In genomic region chrX:3143043-3143799, GRCh38 we compare ENCODE assay signal across 9 cellular contexts.
DNase-seq lines count a peak whose midpoint lies in the region; ATAC-seq and TF ChIP-seq lines count a peak whose summit lies in the region.
"Had no signal": no experiment of that assay in that cellular context is flagged by ENCODE, and none has a peak within 500 bp of the region (broad histone marks: within the 10 kb centered on the region; RNA-seq: fewer than 3 reads in every experiment).

No MANE protein-coding gene starts in this region.

- peak in 1 of 2 donors; percentile 52 for ATAC-seq in CD4-positive, CD25-positive, alpha-beta regulatory T cell (ENCODE audit: low read depth in 2 of 2)
- peak; percentile 81 for ATAC-seq in GM19395 (IDR thresholded peaks at IDR 0.05; ENCODE audit: unreplicated experiment)
- no peak for ATAC-seq in left colon
- no peak for ATAC-seq in psoas muscle

- H3K79me2 ChIP-seq in mammary epithelial cell (ENCODE audit: insufficient read depth, low read length), result no peaks in the 10 kb centered on the region

- no peak overlapping the region for H3K4me2 ChIP-seq in mammary epithelial cell (ENCODE audit: insufficient read depth, low read depth, low read length)

- H3K9ac ChIP-seq in mammary epithelial cell (ENCODE audit: insufficient read depth, low read length), result no peak overlapping the region

- no peaks in the 10 kb centered on the region for H4K20me1 ChIP-seq in mammary epithelial cell (ENCODE audit: insufficient read depth, low read length)

- H3K4me3 Mint-ChIP-seq in CD4-positive, CD25-positive, alpha-beta regulatory T cell, result peak overlapping the region in 3 of 4 donors; percentile 27 to 77 (median 69)

- peaks cover 0 to 6% of the 10 kb centered on the region in 2 experiments for H3K9me3 ChIP-seq in CD4-positive, CD25-positive, alpha-beta regulatory T cell (ENCODE audit: control insufficient read depth in 2 of 2, low read length in 2 of 2)
- H3K9me3 ChIP-seq in mammary epithelial cell (replicated peaks; ENCODE audit: insufficient read depth, low read length) (peaks cover 11% of the 10 kb centered on the region), psoas muscle (no peaks in the 10 kb centered on the region)

- H3K27ac ChIP-seq in CD4-positive, CD25-positive, alpha-beta regulatory T cell (ENCODE audit: insufficient read depth, low read length, poor library complexity, severe bottlenecking), result peak overlapping the region; percentile 42
- no peak overlapping the region for H3K27ac ChIP-seq in mammary epithelial cell (ENCODE audit: insufficient read depth, low read depth, low read length)
- no peak overlapping the region for H3K27ac ChIP-seq in psoas muscle

- WGBS in mammary epithelial cell (ENCODE audit: low coverage, missing lambda C conversion rate), result 86% methylated on average over 4 of the region's 4 CpGs
- 51 to 55% (median 55%) methylated on average over 4 of the region's 4 CpGs for WGBS in psoas muscle, 3 donors

- H3K27me3 ChIP-seq in CD4-positive, CD25-positive, alpha-beta regulatory T cell (ENCODE audit: control insufficient read depth, insufficient read depth, low read length), result no peaks in the 10 kb centered on the region
- H3K27me3 ChIP-seq in mammary epithelial cell (ENCODE audit: insufficient read depth, low read length), result no peaks in the 10 kb centered on the region
- H3K27me3 ChIP-seq in psoas muscle (ENCODE audit: insufficient read depth in 3 of 3, low read length in 2 of 3), result no peaks in the 10 kb centered on the region

- no peaks in the 10 kb centered on the region for H3K36me3 Mint-ChIP-seq in CD4-positive, CD25-positive, alpha-beta regulatory T cell

- H3K27ac Mint-ChIP-seq in CD4-positive, CD25-positive, alpha-beta regulatory T cell, result peak overlapping the region; percentile 83 to 90 (median 90)

- H3K4me1 ChIP-seq in CD4-positive, CD25-positive, alpha-beta regulatory T cell (ENCODE audit: control insufficient read depth, insufficient read depth, low read length, poor library complexity, severe bottlenecking), result peaks cover 5% of the 10 kb centered on the region
- H3K4me1 ChIP-seq in mammary epithelial cell (ENCODE audit: insufficient read depth, low read length) (no peaks in the 10 kb centered on the region), psoas muscle (no peaks in the 10 kb centered on the region)

- H3K9me3 Mint-ChIP-seq in CD4-positive, CD25-positive, alpha-beta regulatory T cell, result peaks cover 0 to 48% (median 11%) of the 10 kb centered on the region in 7 donors

- no TSS peak for BruUV-seq in mammary epithelial cell (replicated peaks; lab: Mats Ljungman, UMichigan)

- in situ Hi-C loops in mammary epithelial cell (cut with MboI; ENCODE audit: low sequenced_read_pairs in 2 of 2), result no loop called here

- no peaks in the 10 kb centered on the region for H3K27me3 Mint-ChIP-seq in CD4-positive, CD25-positive, alpha-beta regulatory T cell

- CTCF ChIA-PET in mammary epithelial cell (lab: Charles Lee; ENCODE audit: low non-redundant PET), result no interaction called here

- peaks cover 5 to 35% (median 9%) of the 10 kb centered on the region in 4 donors for H3K4me1 Mint-ChIP-seq in CD4-positive, CD25-positive, alpha-beta regulatory T cell

- H2AFZ ChIP-seq in mammary epithelial cell (ENCODE audit: low read depth, low read length), result peak overlapping the region; percentile 71

- TF ChIP-seq CTCF in mammary epithelial cell (conservative IDR thresholded peaks at IDR 0.05 in 1 of 2, IDR thresholded peaks at IDR 0.05 in 1 of 2; ENCODE audit: extremely low read depth in 1 of 2, insufficient read depth in 1 of 2, low read depth in 1 of 2, low read length in 2 of 2), result no peak
- no peak for TF ChIP-seq CTCF in psoas muscle (IDR thresholded peaks at IDR 0.05)

- H3K36me3 ChIP-seq in CD4-positive, CD25-positive, alpha-beta regulatory T cell (ENCODE audit: control insufficient read depth, insufficient read depth, low read length), result no peaks in the 10 kb centered on the region
- H3K36me3 ChIP-seq in mammary epithelial cell (ENCODE audit: insufficient read depth, low read length) (no peaks in the 10 kb centered on the region), psoas muscle (ENCODE audit: insufficient read depth in 1 of 2, low read depth in 1 of 2) (no peaks in the 10 kb centered on the region)

- peak overlapping the region; percentile 28 for H3K4me3 ChIP-seq in CD4-positive, CD25-positive, alpha-beta regulatory T cell (ENCODE audit: low read depth, low read length)
- H3K4me3 ChIP-seq in mammary epithelial cell (replicated peaks in 1 of 3; ENCODE audit: insufficient read depth in 1 of 3, low read depth in 2 of 3, low read length in 3 of 3), result no peak overlapping the region
- no peak overlapping the region for H3K4me3 ChIP-seq in psoas muscle

- intact Hi-C loops in mammary epithelial cell (cut with micrococcal nuclease), result no loop called here
- intact Hi-C loops in left colon (cut with DNase I, micrococcal nuclease), result no loop called here
- intact Hi-C loops in psoas muscle (cut with DNase I), result no loop called here

- peak in 1 of 3 donors; percentile 12 for DNase-seq in CD4-positive, CD25-positive, alpha-beta regulatory T cell
- DNase-seq in NAMALWA (ENCODE audit: low spot score) (peak; percentile 15), mammary epithelial cell (no peak), left colon (no peak), NCI-H1436 treated with DMSO at 0.1 percent for 48 hours (lab: John Stamatoyannopoulos, UW) (no peak), NCI-H510A (lab: John Stamatoyannopoulos, UW) (no peak), psoas muscle (no peak)
- DNase-seq: NK-92 treated with Interleukin-12 subunit alpha and Interleukin-12 subunit beta, amount 100 ng/mL, for 24 hours had no signal

- dilution Hi-C loops in mammary epithelial cell (cut with HindIII; ENCODE audit: low sequenced_read_pairs), result no loop called here
